Comparison of ENCODE assay signal across 9 cellular contexts in genomic region chr1:160416369-160416768, GRCh38. TPM values are rescaled to one million over a fixed set of nuclear protein-coding genes. Genes with fewer than 3 reads are reported as not detected.
DNase-seq lines count a peak whose midpoint lies in the region; ATAC-seq, FAIRE-seq and TF ChIP-seq lines count a peak whose summit lies in the region.
"Had no signal": no experiment of that assay in that cellular context is flagged by ENCODE, and none has a peak within 500 bp of the region (broad histone marks: within the 10 kb centered on the region; RNA-seq: fewer than 3 reads in every experiment).

No MANE protein-coding gene starts in this region.

- H3K36me3 ChIP-seq in kidney (ENCODE audit: control insufficient read depth in 1 of 2, insufficient read depth in 2 of 2, low read length in 2 of 2) (no peaks in the 10 kb centered on the region), stomach (peaks cover 0 to 52% (median 43%) of the 10 kb centered on the region in 4 donors)

- H3K4me1 Mint-ChIP-seq in Calu3 (ENCODE audit: low read depth, unreplicated experiment): no peaks in the 10 kb centered on the region

- H3K4me3 Mint-ChIP-seq in Calu3 (ENCODE audit: low read depth, unreplicated experiment): no peak overlapping the region

- intact Hi-C loops in Calu3 (cut with micrococcal nuclease; ENCODE audit: unreplicated experiment) (loop anchor here (1.0 to 10.0 kb wide), 4 partner anchors 40 to 312 kb away; no protein-coding TSS in a partner anchor), kidney (cut with DNase I) (no loop called here), stomach (cut with DNase I; ENCODE audit: low total_unique reads) (no loop called here)

- CTCF ChIA-PET in Calu3 (lab: Charles Lee): interaction anchor here (0.7 to 1.6 kb wide), 7 partner anchors 8 to 125 kb away, joined by 3 to 10 read pairs (median 4); no protein-coding TSS in a partner anchor

- DNase-seq in Calu3: peak; percentile 60
- peak; percentile 23 for DNase-seq in HCEC 1CT
- peak; percentile 39 for DNase-seq in SK-N-DZ (ENCODE audit: low spot score)
- DNase-seq in kidney: no peak
- no peak for DNase-seq in stomach
- DNase-seq in NOMO-1 treated with dmso at 0.1 percent for 144 hours (lab: John Stamatoyannopoulos, UW; ENCODE audit: unreplicated experiment): no peak

- H3K27me3 Mint-ChIP-seq in Calu3 (ENCODE audit: unreplicated experiment): peaks cover 72% of the 10 kb centered on the region

- no peaks in the 10 kb centered on the region for H3K36me3 Mint-ChIP-seq in Calu3 (ENCODE audit: insufficient read depth, unreplicated experiment)

- no peak for TF ChIP-seq POLR2A in stomach (IDR thresholded peaks at IDR 0.05)

- WGBS in stomach, 5 donors: 47 to 64% (median 53%) methylated on average over 3 to 4 of the region's 4 CpGs

- no peaks in the 10 kb centered on the region for H3K9me3 Mint-ChIP-seq in Calu3 (ENCODE audit: low read depth, unreplicated experiment)

- H3K4me3 ChIP-seq in kidney (ENCODE audit: low read length in 2 of 2) (no peak overlapping the region), stomach (no peak overlapping the region)

- no TSS peak for BruUV-seq in Calu3 (replicated peaks; lab: Mats Ljungman, UMichigan)

- H3K9me3 ChIP-seq in kidney (ENCODE audit: control insufficient read depth in 1 of 2, low read length in 2 of 2) (no peaks in the 10 kb centered on the region), stomach (no peaks in the 10 kb centered on the region)

- no peaks in the 10 kb centered on the region for H3K27me3 ChIP-seq in stomach

- TF ChIP-seq CTCF in Calu3 (IDR thresholded peaks at IDR 0.05; ENCODE audit: unreplicated experiment) (peak; percentile 13), kidney (IDR thresholded peaks at IDR 0.05; ENCODE audit: borderline replicate concordance, extremely low read depth, insufficient read depth) (peak; percentile 26), stomach (IDR thresholded peaks at IDR 0.05) (peak in 3 of 7 experiments; percentile 10 to 22 (median 15))

- ATAC-seq in GM18873 (IDR thresholded peaks at IDR 0.05; ENCODE audit: low FRiP score, unreplicated experiment): no peak
- ATAC-seq in HG03378 (IDR thresholded peaks at IDR 0.05; ENCODE audit: unreplicated experiment): no peak

- H3K27ac Mint-ChIP-seq in Calu3 (ENCODE audit: unreplicated experiment): no peak overlapping the region

- no peaks in the 10 kb centered on the region for H3K4me1 ChIP-seq in kidney (ENCODE audit: control insufficient read depth in 1 of 2, insufficient read depth in 1 of 2, low read depth in 1 of 2, low read length in 2 of 2)
- H3K4me1 ChIP-seq in stomach: peaks cover 0 to 3% (median 0%) of the 10 kb centered on the region in 4 donors

- no peak for FAIRE-seq in kidney (lab: Jason Lieb, UNC)

- TF ChIP-seq EP300 in stomach (IDR thresholded peaks at IDR 0.05): no peak

- no peak overlapping the region for H3K27ac ChIP-seq in kidney (ENCODE audit: low read depth in 2 of 2, low read length in 2 of 2)
- no peak overlapping the region for H3K27ac ChIP-seq in stomach

- H3K9ac ChIP-seq in kidney (ENCODE audit: low read length in 2 of 2): no peak overlapping the region

RNA-seq across cellular contexts. Expression of gene VANGL2, which starts 16.0 kb away (rescaled TPM):
- 2.0 and 2.3 TPM in 2 replicates for total RNA-seq in Calu3 (2022)
- 9.5 and 12.5 TPM in 2 replicates for polyA plus RNA-seq in SK-N-DZ (2014; cell fraction: cytosol; rRNA removed)
- polyA plus RNA-seq in SK-N-DZ (2014; cell fraction: nucleus; rRNA removed): 10.0 and 16.3 TPM in 2 replicates
- total RNA-seq in kidney: 8.1 TPM
- 3.8 TPM for polyA plus RNA-seq in kidney (ENCODE audit: insufficient read depth, low read depth, low replicate concordance)
- total RNA-seq in stomach: 1 to 10 TPM in 4 of 5 donors, under 1 TPM in 1; 0.45 to 7.4 (median 4.4) TPM
- 1 to 10 TPM in 2 of 3 donors, under 1 TPM in 1; 0.46 to 4.2 (median 1.5) TPM for polyA plus RNA-seq in stomach
- total RNA-seq: dermis microvascular lymphatic vessel endothelial cell had no signal

RNA-seq across cellular contexts. Expression of gene NHLH1, which starts 49.5 kb away (rescaled TPM):
- total RNA-seq in Calu3 (2022) (1.4 and 1.6 TPM in 2 replicates), kidney (0.09 TPM), stomach (not detected)
- 0.25 and 0.35 TPM in 2 replicates for polyA plus RNA-seq in SK-N-DZ (2014; cell fraction: cytosol; rRNA removed)
- 0.57 and 1.3 TPM in 2 replicates for polyA plus RNA-seq in SK-N-DZ (2014; cell fraction: nucleus; rRNA removed)
- polyA plus RNA-seq in kidney (ENCODE audit: insufficient read depth, low read depth, low replicate concordance) (not detected), stomach (under 1 TPM in 1 of 3 donors, not detected in 2; 0.08 TPM)
- total RNA-seq: dermis microvascular lymphatic vessel endothelial cell had no signal

Comparison
In these comparisons a context has a peak if more than half of its experiments do, and no peak if none do; other contexts are left out.
1. DNase-seq: peak in Calu3 (single experiment), HCEC 1CT (single experiment) and SK-N-DZ (single experiment); none in kidney (single experiment), stomach (single experiment) and NOMO-1 treated with dmso at 0.1 percent for 144 hours (single experiment).